ENCODE assay signal across 8 cellular contexts in genomic region chr11:33996498-33997454, GRCh38. TPM values are rescaled to one million over a fixed set of nuclear protein-coding genes. Genes with fewer than 3 reads are reported as not detected.
DNase-seq lines count a peak whose midpoint lies in the region; ATAC-seq and TF ChIP-seq lines count a peak whose summit lies in the region.

No MANE protein-coding gene starts in this region.

- H3K9me3 ChIP-seq in GM23248 (ENCODE audit: low read depth) (no peaks in the 10 kb centered on the region), osteoblast (ENCODE audit: low read depth, low read length) (no peaks in the 10 kb centered on the region), thoracic aorta (no peaks in the 10 kb centered on the region)

- no peaks in the 10 kb centered on the region for H4K20me1 ChIP-seq in GM23248 (ENCODE audit: insufficient read depth)
- no peaks in the 10 kb centered on the region for H4K20me1 ChIP-seq in osteoblast (ENCODE audit: insufficient read depth, low read length)

- H3K27ac ChIP-seq in GM23248 (no peak overlapping the region), RWPE1 (no peak overlapping the region), foreskin keratinocyte (no peak overlapping the region), osteoblast (ENCODE audit: low read depth, low read length) (no peak overlapping the region), thoracic aorta (no peak overlapping the region)

- peak; percentile 94 for ATAC-seq in foreskin keratinocyte
- ATAC-seq in thoracic aorta (ENCODE audit: insufficient number of reproducible peaks, low FRiP score, low read depth): no peak

- H3K36me3 ChIP-seq in GM23248 (ENCODE audit: low read depth) (no peaks in the 10 kb centered on the region), osteoblast (ENCODE audit: insufficient read depth, low read length) (no peaks in the 10 kb centered on the region), thoracic aorta (no peaks in the 10 kb centered on the region)

- H2AFZ ChIP-seq in GM23248 (peak overlapping the region; percentile 63), osteoblast (ENCODE audit: low read length) (peak overlapping the region; percentile 89)

- H3F3A ChIP-seq in GM23248 (ENCODE audit: insufficient read depth): no peaks in the 10 kb centered on the region

- H3K4me3 ChIP-seq in GM23248 (peak overlapping the region; percentile 17; the same call in 1 of the 2 replicates), osteoblast (ENCODE audit: insufficient read depth, low read length) (peak overlapping the region; percentile 41), thoracic aorta (peak overlapping the region; percentile 52)

- H3K4me1 ChIP-seq in GM23248 (ENCODE audit: insufficient read depth): no peaks in the 10 kb centered on the region
- H3K4me1 ChIP-seq in foreskin keratinocyte: no peaks in the 10 kb centered on the region
- peaks cover 9% of the 10 kb centered on the region for H3K4me1 ChIP-seq in osteoblast (ENCODE audit: insufficient read depth, low read length)
- peaks cover 8 to 10% of the 10 kb centered on the region in 2 donors for H3K4me1 ChIP-seq in thoracic aorta (ENCODE audit: control insufficient read depth in 1 of 2, low read depth in 2 of 2)

- no peak overlapping the region for H3K9ac ChIP-seq in GM23248

- CTCF ChIA-PET in RWPE1 (lab: Yijun Ruan, JAX): interaction anchor here (0.5 to 1.6 kb wide), 22 partner anchors 9 to 178 kb away, joined by 3 to 8 read pairs (median 4); partner anchors contain the start of gene CAPRIN1

- H3K79me2 ChIP-seq in GM23248 (ENCODE audit: insufficient read depth) (no peaks in the 10 kb centered on the region), osteoblast (ENCODE audit: insufficient read depth, low read length) (no peaks in the 10 kb centered on the region)

- H3K4me2 ChIP-seq in GM23248 (ENCODE audit: unreplicated experiment): peak overlapping the region; percentile 67
- H3K4me2 ChIP-seq in osteoblast (ENCODE audit: insufficient read depth, low read length): peak overlapping the region; percentile 79

- TF ChIP-seq CTCF in RWPE1 (conservative IDR thresholded peaks at IDR 0.05; ENCODE audit: low read depth): peak; percentile 84
- peak; percentile 89 for TF ChIP-seq CTCF in foreskin keratinocyte (conservative IDR thresholded peaks at IDR 0.05)
- peak; percentile 81 for TF ChIP-seq CTCF in osteoblast (IDR thresholded peaks at IDR 0.05; ENCODE audit: extremely low read depth, low read depth, low read length)
- TF ChIP-seq CTCF in thoracic aorta (IDR thresholded peaks at IDR 0.05): peak; percentile 88

- WGBS in GM23248 (ENCODE audit: low coverage in 1 of 2, low lambda C conversion rate in 2 of 2, missing lambda C conversion rate in 2 of 2), 2 experiments: 19 to 20% methylated on average over 25 of the region's 25 CpGs

- POLR2A ChIA-PET in RWPE1 (lab: Yijun Ruan, JAX; ENCODE audit: low non-redundant PET): no interaction called here

- peaks cover 10% of the 10 kb centered on the region; the same call in 1 of the 2 replicates for H3K27me3 ChIP-seq in GM23248 (replicated peaks; ENCODE audit: insufficient read depth)
- peaks cover 8% of the 10 kb centered on the region for H3K27me3 ChIP-seq in foreskin keratinocyte
- H3K27me3 ChIP-seq in osteoblast (ENCODE audit: insufficient read depth, low read length): peaks cover 13% of the 10 kb centered on the region
- H3K27me3 ChIP-seq in thoracic aorta (replicated peaks; ENCODE audit: insufficient read depth): no peaks in the 10 kb centered on the region

- H3K9me2 ChIP-seq in GM23248 (ENCODE audit: insufficient read depth): no peaks in the 10 kb centered on the region

- in situ Hi-C loops in GM23248 (cut with MboI): loop anchor here (10.0 kb wide), 1 partner anchor 368 kb away; no protein-coding TSS in a partner anchor

- DNase-seq in Daoy (ENCODE audit: low read depth) (peak; percentile 73), GM23248 (peak; percentile 87), LoVo (ENCODE audit: low spot score) (peak; percentile 78), RWPE1 (ENCODE audit: low spot score) (peak; percentile 70), foreskin keratinocyte (peak; percentile 24 to 65), osteoblast (ENCODE audit: insufficient read length, low spot score, missing footprints) (peak; percentile 94), thoracic aorta (ENCODE audit: low spot score) (peak; percentile 19)
- DNase-seq in activated effector memory CD4-positive, alpha-beta T cell treated with Interleukin-2 at 50 U/mL for 16 hours: peak; percentile 57

RNA-seq across cellular contexts. Expression of gene CAPRIN1, which starts 54.8 kb away (rescaled TPM):
- 140 and 166 TPM in 2 replicates for total RNA-seq in Daoy (2014; rRNA removed; shearing (Covaris generic))
- total RNA-seq in GM23248 (2014; rRNA removed; shearing (Covaris generic)): 176 and 181 TPM in 2 replicates
- polyA plus RNA-seq in GM23248 (2016; fragmentation: Nextera tagmentation; extraction: Ambion mirVana): 127 TPM in 2 replicates
- total RNA-seq in foreskin keratinocyte: 218 and 229 TPM in 2 replicates
- 87.0 and 105 TPM in 2 replicates for polyA plus RNA-seq in foreskin keratinocyte
- total RNA-seq in osteoblast: 225 and 235 TPM in 2 replicates
- total RNA-seq in thoracic aorta: 100 to 1,000 TPM; 145 to 184 TPM

Comparison
In these comparisons a context has a peak if more than half of its experiments do, and no peak if none do; other contexts are left out.
1. DNase-seq: peak in every context shown above with its lines; median percentile 94 in osteoblast; 87 in GM23248; 78 in LoVo; 73 in Daoy; 70 in RWPE1; 57 in activated effector memory CD4-positive, alpha-beta T cell treated with Interleukin-2 at 50 U/mL for 16 hours; 44 in foreskin keratinocyte; 19 in thoracic aorta.